ENCODE assay signal across 1 cellular context in genomic region chr3:87674397-87675161, GRCh38.
TF ChIP-seq lines count a peak whose summit lies in the region.

No MANE protein-coding gene starts in this region.

TF ChIP-seq in GM23338, 12 proteins besides CTCF, POLR2A, EP300 and RAD21 (continued from another document):
- no peak for TF ChIP-seq REST (IDR thresholded peaks at IDR 0.05; ENCODE audit: unreplicated experiment)
- TF ChIP-seq CREB1 (CRISPR knock-in tag; IDR thresholded peaks at IDR 0.05; ENCODE audit: low read depth) = no peak
- TF ChIP-seq, protein P1, sequence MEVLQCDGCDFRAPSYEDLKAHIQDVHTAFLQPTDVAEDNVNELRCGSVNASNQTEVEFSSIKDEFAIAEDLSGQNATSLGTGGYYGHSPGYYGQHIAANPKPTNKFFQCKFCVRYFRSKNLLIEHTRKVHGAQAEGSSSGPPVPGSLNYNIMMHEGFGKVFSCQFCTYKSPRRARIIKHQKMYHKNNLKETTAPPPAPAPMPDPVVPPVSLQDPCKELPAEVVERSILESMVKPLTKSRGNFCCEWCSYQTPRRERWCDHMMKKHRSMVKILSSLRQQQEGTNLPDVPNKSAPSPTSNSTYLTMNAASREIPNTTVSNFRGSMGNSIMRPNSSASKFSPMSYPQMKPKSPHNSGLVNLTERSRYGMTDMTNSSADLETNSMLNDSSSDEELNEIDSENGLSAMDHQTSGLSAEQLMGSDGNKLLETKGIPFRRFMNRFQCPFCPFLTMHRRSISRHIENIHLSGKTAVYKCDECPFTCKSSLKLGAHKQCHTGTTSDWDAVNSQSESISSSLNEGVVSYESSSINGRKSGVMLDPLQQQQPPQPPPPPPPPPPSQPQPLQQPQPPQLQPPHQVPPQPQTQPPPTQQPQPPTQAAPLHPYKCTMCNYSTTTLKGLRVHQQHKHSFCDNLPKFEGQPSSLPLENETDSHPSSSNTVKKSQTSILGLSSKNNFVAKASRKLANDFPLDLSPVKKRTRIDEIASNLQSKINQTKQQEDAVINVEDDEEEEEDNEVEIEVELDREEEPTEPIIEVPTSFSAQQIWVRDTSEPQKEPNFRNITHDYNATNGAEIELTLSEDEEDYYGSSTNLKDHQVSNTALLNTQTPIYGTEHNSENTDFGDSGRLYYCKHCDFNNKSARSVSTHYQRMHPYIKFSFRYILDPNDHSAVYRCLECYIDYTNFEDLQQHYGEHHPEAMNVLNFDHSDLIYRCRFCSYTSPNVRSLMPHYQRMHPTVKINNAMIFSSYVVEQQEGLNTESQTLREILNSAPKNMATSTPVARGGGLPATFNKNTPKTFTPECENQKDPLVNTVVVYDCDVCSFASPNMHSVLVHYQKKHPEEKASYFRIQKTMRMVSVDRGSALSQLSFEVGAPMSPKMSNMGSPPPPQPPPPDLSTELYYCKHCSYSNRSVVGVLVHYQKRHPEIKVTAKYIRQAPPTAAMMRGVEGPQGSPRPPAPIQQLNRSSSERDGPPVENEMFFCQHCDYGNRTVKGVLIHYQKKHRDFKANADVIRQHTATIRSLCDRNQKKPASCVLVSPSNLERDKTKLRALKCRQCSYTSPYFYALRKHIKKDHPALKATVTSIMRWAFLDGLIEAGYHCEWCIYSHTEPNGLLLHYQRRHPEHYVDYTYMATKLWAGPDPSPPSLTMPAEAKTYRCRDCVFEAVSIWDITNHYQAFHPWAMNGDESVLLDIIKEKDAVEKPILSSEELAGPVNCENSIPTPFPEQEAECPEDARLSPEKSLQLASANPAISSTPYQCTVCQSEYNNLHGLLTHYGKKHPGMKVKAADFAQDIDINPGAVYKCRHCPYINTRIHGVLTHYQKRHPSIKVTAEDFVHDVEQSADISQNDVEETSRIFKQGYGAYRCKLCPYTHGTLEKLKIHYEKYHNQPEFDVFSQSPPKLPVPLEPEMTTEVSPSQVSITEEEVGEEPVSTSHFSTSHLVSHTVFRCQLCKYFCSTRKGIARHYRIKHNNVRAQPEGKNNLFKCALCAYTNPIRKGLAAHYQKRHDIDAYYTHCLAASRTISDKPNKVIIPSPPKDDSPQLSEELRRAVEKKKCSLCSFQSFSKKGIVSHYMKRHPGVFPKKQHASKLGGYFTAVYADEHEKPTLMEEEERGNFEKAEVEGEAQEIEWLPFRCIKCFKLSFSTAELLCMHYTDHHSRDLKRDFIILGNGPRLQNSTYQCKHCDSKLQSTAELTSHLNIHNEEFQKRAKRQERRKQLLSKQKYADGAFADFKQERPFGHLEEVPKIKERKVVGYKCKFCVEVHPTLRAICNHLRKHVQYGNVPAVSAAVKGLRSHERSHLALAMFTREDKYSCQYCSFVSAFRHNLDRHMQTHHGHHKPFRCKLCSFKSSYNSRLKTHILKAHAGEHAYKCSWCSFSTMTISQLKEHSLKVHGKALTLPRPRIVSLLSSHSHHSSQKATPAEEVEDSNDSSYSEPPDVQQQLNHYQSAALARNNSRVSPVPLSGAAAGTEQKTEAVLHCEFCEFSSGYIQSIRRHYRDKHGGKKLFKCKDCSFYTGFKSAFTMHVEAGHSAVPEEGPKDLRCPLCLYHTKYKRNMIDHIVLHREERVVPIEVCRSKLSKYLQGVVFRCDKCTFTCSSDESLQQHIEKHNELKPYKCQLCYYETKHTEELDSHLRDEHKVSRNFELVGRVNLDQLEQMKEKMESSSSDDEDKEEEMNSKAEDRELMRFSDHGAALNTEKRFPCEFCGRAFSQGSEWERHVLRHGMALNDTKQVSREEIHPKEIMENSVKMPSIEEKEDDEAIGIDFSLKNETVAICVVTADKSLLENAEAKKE (CRISPR knock-in tag; IDR thresholded peaks at IDR 0.05) = no peak
- no peak for TF ChIP-seq EZH2 (IDR thresholded peaks at IDR 0.05; ENCODE audit: low read depth, unreplicated experiment)
- TF ChIP-seq EZH2phosphoT487 (IDR thresholded peaks at IDR 0.05; ENCODE audit: unreplicated experiment) = no peak
- TF ChIP-seq STAT1 (IDR thresholded peaks at IDR 0.05; ENCODE audit: unreplicated experiment) = no peak
